Comparison of ENCODE assay signal across 32 cellular contexts in genomic region chr2:118031566-118031965, GRCh38.
"Had no signal": no experiment of that assay in that cellular context is flagged by ENCODE, and none has a peak within 500 bp of the region (broad histone marks: within the 10 kb centered on the region; RNA-seq: fewer than 3 reads in every experiment).

No MANE protein-coding gene starts in this region.

- DNase-seq: activated CD4-positive, alpha-beta memory T cell treated with anti-CD3 and anti-CD28 coated beads, Interleukin-2, amount 10 ng/mL, durations not matched to agents 7 days and 5 days; activated CD4-positive, alpha-beta T cell treated with anti-CD3 and anti-CD28 coated beads for 1 hour; activated CD4-positive, alpha-beta T cell treated with anti-CD3 and anti-CD28 coated beads for 48 hours; activated CD4-positive, CD25-positive, alpha-beta regulatory T cell; activated CD8-positive, alpha-beta memory T cell treated with anti-CD3 and anti-CD28 coated beads for 24 hours; activated CD8-positive, alpha-beta memory T cell treated with anti-CD3 and anti-CD28 coated beads, Interleukin-2, amount 10 ng/mL, durations not matched to agents 7 days and 5 days; activated CD8-positive, alpha-beta memory T cell treated with anti-CD3 and anti-CD28 coated beads, Interleukin-2, amount 50 U/mL, for 48 hours; activated effector memory CD4-positive, alpha-beta T cell treated with Interleukin-2 at 50 U/mL for 16 hours; activated naive CD4-positive, alpha-beta T cell treated with anti-CD3 and anti-CD28 coated beads, Interleukin-2, amount 10 ng/mL, durations not matched to agents 7 days and 5 days; activated naive CD8-positive, alpha-beta T cell treated with anti-CD3 and anti-CD28 coated beads, Interleukin-2, amount 50 U/mL, for 24 hours; activated T-cell treated with anti-CD3 and anti-CD28 coated beads, Interleukin-2, amount 50 U/mL, for 48 hours; cerebellar nuclear complex; Kasumi-1; MG63; NCI-H1092; NCI-H1436 treated with DMSO at 0.1 percent for 48 hours; NCI-H1694 treated with DMSO at 0.1 percent for 48 hours; NCI-H2029; NCI-H510A; NCI-H526; NCI-H748 treated with DMSO at 0.1 percent for 48 hours; NK-92 treated with Interleukin-12 subunit alpha and Interleukin-12 subunit beta, amount 100 ng/mL, for 24 hours; PC-3; Peyer's patch; SW 1271; T-helper 1 cell; T-helper 2 cell; T-helper 9 cell had no signal

- H3K4me1 ChIP-seq: Peyer's patch had no signal

- FAIRE-seq: bronchial epithelial cell had no signal

- ATAC-seq: activated naive CD8-positive, alpha-beta T cell treated with anti-CD3 and anti-CD28 coated beads, Interleukin-2, amount 50 U/mL, for 24 hours; Right ventricle myocardium inferior had no signal

- H3K27me3 ChIP-seq: MG63, Peyer's patch had no signal

- H3K4me3 ChIP-seq: MG63, Peyer's patch had no signal

- H3K36me3 ChIP-seq: MG63, Peyer's patch had no signal

- H3K27ac ChIP-seq: Peyer's patch, RWPE1, VCaP had no signal
